2 cellular contexts compared by ENCODE assay signal in the genomic region with DNA sequence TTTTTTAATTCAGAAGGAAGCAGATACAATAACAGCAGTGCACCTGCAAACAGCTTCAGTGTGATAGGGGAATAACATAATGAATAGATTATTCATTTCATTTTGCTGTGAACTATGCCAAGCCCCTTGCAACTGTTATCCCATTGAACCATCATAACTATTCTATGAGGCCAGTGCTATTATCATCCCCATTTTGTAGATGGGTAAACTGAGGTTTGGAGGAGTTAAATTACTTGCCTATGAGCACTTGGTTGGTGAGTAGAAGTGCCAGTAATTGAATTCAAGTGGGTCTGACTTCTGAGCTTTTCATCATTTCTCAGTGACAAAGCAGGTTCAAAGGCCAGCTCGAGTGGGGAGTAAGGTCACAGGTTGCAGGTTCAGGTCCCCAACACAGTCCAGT.
A peak's percentile ranks its signal among the peaks of the same experiment; 100 is the strongest.
TF ChIP-seq lines count a peak whose summit lies in the region.

No MANE protein-coding gene starts in this region.

TF ChIP-seq in HepG2, 621 proteins besides CTCF, POLR2A, EP300 and RAD21:
- TF ChIP-seq, protein P1, sequence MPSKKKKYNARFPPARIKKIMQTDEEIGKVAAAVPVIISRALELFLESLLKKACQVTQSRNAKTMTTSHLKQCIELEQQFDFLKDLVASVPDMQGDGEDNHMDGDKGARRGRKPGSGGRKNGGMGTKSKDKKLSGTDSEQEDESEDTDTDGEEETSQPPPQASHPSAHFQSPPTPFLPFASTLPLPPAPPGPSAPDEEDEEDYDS (CRISPR knock-in tag; IDR thresholded peaks at IDR 0.05), result no peak
- TF ChIP-seq ZNF629 (CRISPR knock-in tag; conservative IDR thresholded peaks at IDR 0.05), result peak; percentile 69; the same call in 1 of the 2 replicates

TF ChIP-seq in K562, 482 proteins besides CTCF, POLR2A, EP300 and RAD21:
- TF ChIP-seq NFE2 (IDR thresholded peaks at IDR 0.05; ENCODE audit: low read depth) (no peak), IRF9 (tag; IDR thresholded peaks at IDR 0.05) (no peak), CREB1 (IDR thresholded peaks at IDR 0.05) (no peak), CREB1 (CRISPR knock-in tag; IDR thresholded peaks at IDR 0.05) (no peak), BCOR (IDR thresholded peaks at IDR 0.05) (peak; percentile 52; the same call in 1 of the 2 replicates), ZNF311 (CRISPR knock-in tag; IDR thresholded peaks at IDR 0.05) (no peak), PYGO2 (tag; IDR thresholded peaks at IDR 0.05) (no peak), ZNF347 (CRISPR knock-in tag; IDR thresholded peaks at IDR 0.05; ENCODE audit: low read depth) (no peak), SIN3A (IDR thresholded peaks at IDR 0.05; ENCODE audit: borderline replicate concordance in 2 of 2, control insufficient read depth in 1 of 2, low read depth in 2 of 2, low read length in 2 of 2) (no peak), ZNF146 (CRISPR knock-in tag; IDR thresholded peaks at IDR 0.05; ENCODE audit: unreplicated experiment) (no peak), NR2C2 (CRISPR knock-in tag; IDR thresholded peaks at IDR 0.05) (no peak), NR2C2 (tag; IDR thresholded peaks at IDR 0.05) (no peak), NUFIP1 (IDR thresholded peaks at IDR 0.05; ENCODE audit: partially characterized antibody) (no peak), HMGN3 (IDR thresholded peaks at IDR 0.05; ENCODE audit: borderline replicate concordance, extremely low read depth, insufficient read length, low read depth, low read length) (no peak), RBM25 (IDR thresholded peaks at IDR 0.05; ENCODE audit: low read depth, low read length, severe bottlenecking) (peak; percentile 88)
- TF ChIP-seq, protein P2, sequence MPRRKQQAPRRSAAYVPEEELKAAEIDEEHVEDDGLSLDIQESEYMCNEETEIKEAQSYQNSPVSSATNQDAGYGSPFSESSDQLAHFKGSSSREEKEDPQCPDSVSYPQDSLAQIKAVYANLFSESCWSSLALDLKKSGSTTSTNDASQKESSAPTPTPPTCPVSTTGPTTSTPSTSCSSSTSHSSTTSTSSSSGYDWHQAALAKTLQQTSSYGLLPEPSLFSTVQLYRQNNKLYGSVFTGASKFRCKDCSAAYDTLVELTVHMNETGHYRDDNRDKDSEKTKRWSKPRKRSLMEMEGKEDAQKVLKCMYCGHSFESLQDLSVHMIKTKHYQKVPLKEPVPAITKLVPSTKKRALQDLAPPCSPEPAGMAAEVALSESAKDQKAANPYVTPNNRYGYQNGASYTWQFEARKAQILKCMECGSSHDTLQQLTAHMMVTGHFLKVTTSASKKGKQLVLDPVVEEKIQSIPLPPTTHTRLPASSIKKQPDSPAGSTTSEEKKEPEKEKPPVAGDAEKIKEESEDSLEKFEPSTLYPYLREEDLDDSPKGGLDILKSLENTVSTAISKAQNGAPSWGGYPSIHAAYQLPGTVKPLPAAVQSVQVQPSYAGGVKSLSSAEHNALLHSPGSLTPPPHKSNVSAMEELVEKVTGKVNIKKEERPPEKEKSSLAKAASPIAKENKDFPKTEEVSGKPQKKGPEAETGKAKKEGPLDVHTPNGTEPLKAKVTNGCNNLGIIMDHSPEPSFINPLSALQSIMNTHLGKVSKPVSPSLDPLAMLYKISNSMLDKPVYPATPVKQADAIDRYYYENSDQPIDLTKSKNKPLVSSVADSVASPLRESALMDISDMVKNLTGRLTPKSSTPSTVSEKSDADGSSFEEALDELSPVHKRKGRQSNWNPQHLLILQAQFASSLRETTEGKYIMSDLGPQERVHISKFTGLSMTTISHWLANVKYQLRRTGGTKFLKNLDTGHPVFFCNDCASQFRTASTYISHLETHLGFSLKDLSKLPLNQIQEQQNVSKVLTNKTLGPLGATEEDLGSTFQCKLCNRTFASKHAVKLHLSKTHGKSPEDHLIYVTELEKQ (CRISPR knock-in tag; IDR thresholded peaks at IDR 0.05), result no peak
- TF ChIP-seq, protein P3, sequence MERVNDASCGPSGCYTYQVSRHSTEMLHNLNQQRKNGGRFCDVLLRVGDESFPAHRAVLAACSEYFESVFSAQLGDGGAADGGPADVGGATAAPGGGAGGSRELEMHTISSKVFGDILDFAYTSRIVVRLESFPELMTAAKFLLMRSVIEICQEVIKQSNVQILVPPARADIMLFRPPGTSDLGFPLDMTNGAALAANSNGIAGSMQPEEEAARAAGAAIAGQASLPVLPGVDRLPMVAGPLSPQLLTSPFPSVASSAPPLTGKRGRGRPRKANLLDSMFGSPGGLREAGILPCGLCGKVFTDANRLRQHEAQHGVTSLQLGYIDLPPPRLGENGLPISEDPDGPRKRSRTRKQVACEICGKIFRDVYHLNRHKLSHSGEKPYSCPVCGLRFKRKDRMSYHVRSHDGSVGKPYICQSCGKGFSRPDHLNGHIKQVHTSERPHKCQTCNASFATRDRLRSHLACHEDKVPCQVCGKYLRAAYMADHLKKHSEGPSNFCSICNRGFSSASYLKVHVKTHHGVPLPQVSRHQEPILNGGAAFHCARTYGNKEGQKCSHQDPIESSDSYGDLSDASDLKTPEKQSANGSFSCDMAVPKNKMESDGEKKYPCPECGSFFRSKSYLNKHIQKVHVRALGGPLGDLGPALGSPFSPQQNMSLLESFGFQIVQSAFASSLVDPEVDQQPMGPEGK (CRISPR knock-in tag; IDR thresholded peaks at IDR 0.05; ENCODE audit: borderline replicate concordance), result no peak
- TF ChIP-seq, protein P4, sequence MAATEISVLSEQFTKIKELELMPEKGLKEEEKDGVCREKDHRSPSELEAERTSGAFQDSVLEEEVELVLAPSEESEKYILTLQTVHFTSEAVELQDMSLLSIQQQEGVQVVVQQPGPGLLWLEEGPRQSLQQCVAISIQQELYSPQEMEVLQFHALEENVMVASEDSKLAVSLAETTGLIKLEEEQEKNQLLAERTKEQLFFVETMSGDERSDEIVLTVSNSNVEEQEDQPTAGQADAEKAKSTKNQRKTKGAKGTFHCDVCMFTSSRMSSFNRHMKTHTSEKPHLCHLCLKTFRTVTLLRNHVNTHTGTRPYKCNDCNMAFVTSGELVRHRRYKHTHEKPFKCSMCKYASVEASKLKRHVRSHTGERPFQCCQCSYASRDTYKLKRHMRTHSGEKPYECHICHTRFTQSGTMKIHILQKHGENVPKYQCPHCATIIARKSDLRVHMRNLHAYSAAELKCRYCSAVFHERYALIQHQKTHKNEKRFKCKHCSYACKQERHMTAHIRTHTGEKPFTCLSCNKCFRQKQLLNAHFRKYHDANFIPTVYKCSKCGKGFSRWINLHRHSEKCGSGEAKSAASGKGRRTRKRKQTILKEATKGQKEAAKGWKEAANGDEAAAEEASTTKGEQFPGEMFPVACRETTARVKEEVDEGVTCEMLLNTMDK (IDR thresholded peaks at IDR 0.05; ENCODE audit: borderline replicate concordance, insufficient read depth, low read depth, low read length, poor library complexity, severe bottlenecking), result no peak
- TF ChIP-seq, protein P5, sequence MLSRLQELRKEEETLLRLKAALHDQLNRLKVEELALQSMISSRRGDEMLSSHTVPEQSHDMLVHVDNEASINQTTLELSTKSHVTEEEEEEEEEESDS (CRISPR knock-in tag; IDR thresholded peaks at IDR 0.05), result no peak
